14 cellular contexts compared by ENCODE assay signal in genomic region chr13:101755228-101755887, GRCh38.
"Had no signal": no experiment of that assay in that cellular context is flagged by ENCODE, and none has a peak within 500 bp of the region (broad histone marks: within the 10 kb centered on the region; RNA-seq: fewer than 3 reads in every experiment).

No MANE protein-coding gene starts in this region.

- H3K9me3 ChIP-seq: thyroid gland had no signal

- H3K36me3 ChIP-seq: thyroid gland had no signal

- H3K27me3 ChIP-seq: foreskin keratinocyte, thyroid gland had no signal

- ATAC-seq: activated CD8-positive, alpha-beta T cell treated with anti-CD3 and anti-CD28 coated beads for 36 hours; activated naive CD8-positive, alpha-beta T cell treated with anti-CD3 and anti-CD28 coated beads, Interleukin-2, amount 50 U/mL, for 24 hours; foreskin keratinocyte had no signal

- H3K4me3 ChIP-seq: lung, thyroid gland had no signal

- H3K27ac ChIP-seq: foreskin keratinocyte, thyroid gland had no signal

- DNase-seq: activated CD4-positive, alpha-beta T cell treated with anti-CD3 and anti-CD28 coated beads, Interleukin-2, amount 10 ng/mL, durations not matched to agents 24 days and 14 days; activated CD4-positive, CD25-positive, alpha-beta regulatory T cell; activated CD8-positive, alpha-beta T cell treated with anti-CD3 and anti-CD28 coated beads for 36 hours; activated naive CD4-positive, alpha-beta T cell treated with anti-CD3 and anti-CD28 coated beads, Interleukin-2, amount 10 ng/mL, durations not matched to agents 7 days and 5 days; activated naive CD8-positive, alpha-beta T cell treated with anti-CD3 and anti-CD28 coated beads, Interleukin-2, amount 50 U/mL, for 24 hours; activated T-cell treated with anti-CD3 and anti-CD28 coated beads, Interleukin-2, amount 50 U/mL, for 24 hours; aorta; effector memory CD4-positive, alpha-beta T cell; foreskin keratinocyte; head of caudate nucleus; stimulated activated CD4-positive, alpha-beta T cell treated with anti-CD3 and anti-CD28 coated beads, Interleukin-2, amount 100 ng/mL, for 24 hours; stimulated activated naive CD4-positive, alpha-beta T cell treated with Interleukin-2 at 50 U/mL for 16 hours; thyroid gland had no signal

- H3K4me1 ChIP-seq: foreskin keratinocyte, thyroid gland had no signal
